Comparison of ENCODE assay signal across 19 cellular contexts in genomic region chr16:5007256-5007655, GRCh38. TPM values are rescaled to one million over a fixed set of nuclear protein-coding genes. Genes with fewer than 3 reads are reported as not detected.
DNase-seq lines count a peak whose midpoint lies in the region; ATAC-seq and TF ChIP-seq lines count a peak whose summit lies in the region.
"Had no signal": no experiment of that assay in that cellular context is flagged by ENCODE, and none has a peak within 500 bp of the region (broad histone marks: within the 10 kb centered on the region; RNA-seq: fewer than 3 reads in every experiment).

No MANE protein-coding gene starts in this region.

- H4K20me1 ChIP-seq in hepatocyte (ENCODE audit: insufficient read depth, poor library complexity, severe bottlenecking), result no peaks in the 10 kb centered on the region

- no peaks in the 10 kb centered on the region for H3K27me3 ChIP-seq in H7 (ENCODE audit: control insufficient read depth, insufficient read depth, low read length)
- no peaks in the 10 kb centered on the region for H3K27me3 ChIP-seq in layer of hippocampus (ENCODE audit: control insufficient read depth, insufficient read depth, low read length)
- H3K27me3 ChIP-seq in tibial nerve, result no peaks in the 10 kb centered on the region
- no peaks in the 10 kb centered on the region for H3K27me3 ChIP-seq in hepatocyte
- H3K27me3 ChIP-seq: BLaER1 treated with 17β-estradiol and CSF1 and Interleukin-3, amounts not matched to agents 10 nM and 100 nM had no signal

- no peak overlapping the region for H3K4me3 ChIP-seq in H7 (ENCODE audit: insufficient read depth, low read depth, low read length)
- H3K4me3 ChIP-seq in tibial nerve, result no peak overlapping the region
- H3K4me3 ChIP-seq in hepatocyte, result no peak overlapping the region
- H3K4me3 ChIP-seq: BLaER1 treated with 17β-estradiol and CSF1 and Interleukin-3, amounts not matched to agents 10 nM and 100 nM; GM12878; GM23248 had no signal

- no peaks in the 10 kb centered on the region for H3K9me3 Mint-ChIP-seq in chondrocyte (ENCODE audit: low read depth)
- H3K9me3 Mint-ChIP-seq: CD4-positive, CD25-positive, alpha-beta regulatory T cell; HFFc6 had no signal

- TF ChIP-seq CTCF in chondrocyte (IDR thresholded peaks at IDR 0.05) (no peak), tibial nerve (IDR thresholded peaks at IDR 0.05) (no peak), hepatocyte (IDR thresholded peaks at IDR 0.05; ENCODE audit: poor library complexity) (no peak)

- no peaks in the 10 kb centered on the region for H3K79me2 ChIP-seq in hepatocyte

- H3K27ac Mint-ChIP-seq in chondrocyte (ENCODE audit: unreplicated experiment), result no peak overlapping the region
- H3K27ac Mint-ChIP-seq: CD4-positive, CD25-positive, alpha-beta regulatory T cell; HFFc6 had no signal

- DNase-seq in H7 (peak; percentile 30), chondrocyte (ENCODE audit: low spot score) (peak; percentile 81), tibial nerve (ENCODE audit: low spot score in 2 of 2) (no peak), DMS153 (lab: John Stamatoyannopoulos, UW) (no peak), hepatocyte (ENCODE audit: low spot score) (no peak)
- DNase-seq: ACHN; CD4-positive, CD25-positive, alpha-beta regulatory T cell; GM23248; HCEC 1CT; HFFc6; IMR-90; KBM-7 had no signal

- H3K4me2 ChIP-seq in hepatocyte, result no peak overlapping the region
- H3K4me2 ChIP-seq: BLaER1 treated with 17β-estradiol and CSF1 and Interleukin-3, amounts not matched to agents 10 nM and 100 nM had no signal

- H3K4me1 ChIP-seq in tibial nerve, result no peaks in the 10 kb centered on the region
- no peaks in the 10 kb centered on the region for H3K4me1 ChIP-seq in hepatocyte (ENCODE audit: insufficient read depth)

- no peaks in the 10 kb centered on the region for H3K4me1 Mint-ChIP-seq in chondrocyte (ENCODE audit: low read depth)
- H3K4me1 Mint-ChIP-seq: CD4-positive, CD25-positive, alpha-beta regulatory T cell had no signal

- H3K27ac ChIP-seq in layer of hippocampus (ENCODE audit: low read depth, low read length), result peak overlapping the region; percentile 65
- peak overlapping the region in 3 of 4 donors; percentile 59 to 80 (median 60) for H3K27ac ChIP-seq in tibial nerve
- H3K27ac ChIP-seq in hepatocyte, result no peak overlapping the region
- H3K27ac ChIP-seq: BLaER1 treated with 17β-estradiol and CSF1 and Interleukin-3, amounts not matched to agents 10 nM and 100 nM; GM23248; HL-60 had no signal

- H2AFZ ChIP-seq in hepatocyte, result no peak overlapping the region
- H2AFZ ChIP-seq: GM23248 had no signal

- 85 to 88% methylated on average over 10 of the region's 10 CpGs for WGBS in tibial nerve, 2 donors
- 90% methylated on average over 9 of the region's 10 CpGs for WGBS in hepatocyte (ENCODE audit: low lambda C conversion rate, missing lambda C conversion rate)

- no peaks in the 10 kb centered on the region for H3K36me3 Mint-ChIP-seq in chondrocyte (ENCODE audit: low read depth)
- H3K36me3 Mint-ChIP-seq: CD4-positive, CD25-positive, alpha-beta regulatory T cell had no signal

- no peak for TF ChIP-seq POLR2A in tibial nerve (IDR thresholded peaks at IDR 0.05)

- no peak overlapping the region for H3K4me3 Mint-ChIP-seq in chondrocyte (ENCODE audit: unreplicated experiment)
- H3K4me3 Mint-ChIP-seq: CD4-positive, CD25-positive, alpha-beta regulatory T cell; HFFc6 had no signal

- H3K36me3 ChIP-seq in H7 (replicated peaks; ENCODE audit: control insufficient read depth, insufficient read depth, low read length) (peaks cover 3% of the 10 kb centered on the region), tibial nerve (no peaks in the 10 kb centered on the region), hepatocyte (replicated peaks; ENCODE audit: insufficient read depth, low read depth) (no peaks in the 10 kb centered on the region)
- H3K36me3 ChIP-seq: BLaER1 treated with 17β-estradiol and CSF1 and Interleukin-3, amounts not matched to agents 10 nM and 100 nM had no signal

- ATAC-seq in HG03565 (IDR thresholded peaks at IDR 0.05; ENCODE audit: unreplicated experiment), result no peak
- ATAC-seq: GM12878 had no signal

- H3K27me3 Mint-ChIP-seq in chondrocyte (ENCODE audit: low read depth), result peaks cover 33% of the 10 kb centered on the region

- no peak for TF ChIP-seq EP300 in tibial nerve (IDR thresholded peaks at IDR 0.05)

- H3K9me3 ChIP-seq in tibial nerve, result no peaks in the 10 kb centered on the region
- H3K9me3 ChIP-seq in hepatocyte (ENCODE audit: low read depth), result no peaks in the 10 kb centered on the region
- H3K9me3 ChIP-seq: BLaER1 treated with 17β-estradiol and CSF1 and Interleukin-3, amounts not matched to agents 10 nM and 100 nM had no signal

- H3K9me2 ChIP-seq in hepatocyte (replicated peaks; ENCODE audit: insufficient read depth), result no peaks in the 10 kb centered on the region

RNA-seq across cellular contexts. Expression of gene NAGPA, which starts 26.5 kb away (rescaled TPM):
- 11.9 and 12.7 TPM in 2 replicates for total RNA-seq in H7 (2014; rRNA removed; shearing (Covaris generic))
- total RNA-seq in chondrocyte, result 10.1 to 11.8 TPM (median 11.3 TPM) in 3 replicates
- 100 to 1,000 TPM in 1 of 4 donors, 10 to 100 TPM in 3; 37.5 to 104 (median 43.8) TPM for total RNA-seq in tibial nerve
- total RNA-seq in hepatocyte, result 30.5 and 32.2 TPM in 2 replicates
- 33.7 and 35.7 TPM in 2 replicates for polyA plus RNA-seq in hepatocyte

RNA-seq across cellular contexts. Expression of gene SEC14L5, which starts 49.1 kb away (rescaled TPM):
- 2.1 and 2.4 TPM in 2 replicates for total RNA-seq in H7 (2014; rRNA removed; shearing (Covaris generic))
- total RNA-seq in chondrocyte (not detected in 3 replicates), tibial nerve (10 to 100 TPM; 12.0 to 29.0 (median 13.6) TPM), hepatocyte (0.20 and 3.5 TPM in 2 replicates)
- 0.69 and 1.0 TPM in 2 replicates for polyA plus RNA-seq in hepatocyte
- total RNA-seq: A172, GM12878, GM23248, HFFc6, IMR-90 had no signal
- polyA plus RNA-seq: CD4-positive, CD25-positive, alpha-beta regulatory T cell; GM23248 had no signal

RNA-seq across cellular contexts. Expression of gene C16orf89, which starts 58.5 kb away (rescaled TPM):
- total RNA-seq in H7 (2014; rRNA removed; shearing (Covaris generic)), result 3.4 and 4.1 TPM in 2 replicates
- not detected in 3 replicates for total RNA-seq in chondrocyte
- 10 to 100 TPM in 3 of 4 donors, 1 to 10 TPM in 1; 6.3 to 39.0 (median 17.8) TPM for total RNA-seq in tibial nerve
- total RNA-seq in hepatocyte, result 1.1 and 4.5 TPM in 2 replicates
- 2.0 and 3.8 TPM in 2 replicates for polyA plus RNA-seq in hepatocyte
- total RNA-seq: A172; CD4-positive, CD25-positive, alpha-beta regulatory T cell; Daoy; GM12878; GM23248; HFFc6 had no signal
- polyA plus RNA-seq: CD4-positive, CD25-positive, alpha-beta regulatory T cell; GM12878; GM23248 had no signal

Comparison
In these comparisons a context has a peak if more than half of its experiments do, and no peak if none do; other contexts are left out.
1. DNase-seq: peak in H7 (single experiment) and chondrocyte (single experiment); none in tibial nerve (0 of 2), DMS153 (single experiment) and hepatocyte (single experiment).